In genomic region chr7:134337980-134338379, GRCh38 we compare ENCODE assay signal across 24 cellular contexts.
"Had no signal": no experiment of that assay in that cellular context is flagged by ENCODE, and none has a peak within 500 bp of the region (broad histone marks: within the 10 kb centered on the region; RNA-seq: fewer than 3 reads in every experiment).

No MANE protein-coding gene starts in this region.

- H3K4me1 ChIP-seq: esophagus squamous epithelium, gastrocnemius medialis, heart right ventricle, left lung, lower lobe of right lung had no signal

- H3K4me1 Mint-ChIP-seq: endodermal cell; mesothelial cell of epicardium; naive B cell; naive thymus-derived CD8-positive, alpha-beta T cell had no signal

- H3K4me3 ChIP-seq: esophagus squamous epithelium, gastrocnemius medialis, heart right ventricle, left lung, lower lobe of right lung, mucosa of descending colon had no signal

- H3K9me3 Mint-ChIP-seq: dendritic cell treated with granulocyte-macrophage colony-stimulating factor and Interleukin-4, amounts not matched to agents 40 ng/mL and 50 ng/mL, for 4 days had no signal

- H3K27ac ChIP-seq: epithelial cell of prostate, esophagus squamous epithelium, gastrocnemius medialis, heart right ventricle, left lung, lower lobe of right lung had no signal

- H3K27ac Mint-ChIP-seq: dendritic cell treated with granulocyte-macrophage colony-stimulating factor and Interleukin-4, amounts not matched to agents 40 ng/mL and 50 ng/mL, for 4 days; effector memory CD8-positive, alpha-beta T cell; endodermal cell; mesothelial cell of epicardium; naive B cell; naive thymus-derived CD8-positive, alpha-beta T cell had no signal

- DNase-seq: cortex of kidney; effector CD8-positive, alpha-beta T cell; effector memory CD8-positive, alpha-beta T cell; endodermal cell; erythroblast; esophagus squamous epithelium; foreskin fibroblast; foreskin melanocyte; gastrocnemius medialis; glutamatergic neuron; head of caudate nucleus; heart right ventricle; hippocampal formation; left cardiac atrium; left lung; left ventricle myocardium superior; lower lobe of right lung; mesenchymal stem cell; mucosa of descending colon; naive B cell; naive thymus-derived CD8-positive, alpha-beta T cell had no signal

- H3K36me3 Mint-ChIP-seq: mesothelial cell of epicardium had no signal

- H3K36me3 ChIP-seq: esophagus squamous epithelium, gastrocnemius medialis, heart right ventricle, left lung, lower lobe of right lung had no signal

- H3K4me3 Mint-ChIP-seq: dendritic cell treated with granulocyte-macrophage colony-stimulating factor and Interleukin-4, amounts not matched to agents 40 ng/mL and 50 ng/mL, for 4 days; effector memory CD8-positive, alpha-beta T cell; endodermal cell; mesothelial cell of epicardium; naive B cell; naive thymus-derived CD8-positive, alpha-beta T cell had no signal

- H3K9me3 ChIP-seq: esophagus squamous epithelium, gastrocnemius medialis, left lung, lower lobe of right lung, mucosa of descending colon had no signal
